ENCODE assay signal across 8 cellular contexts in the genomic region with DNA sequence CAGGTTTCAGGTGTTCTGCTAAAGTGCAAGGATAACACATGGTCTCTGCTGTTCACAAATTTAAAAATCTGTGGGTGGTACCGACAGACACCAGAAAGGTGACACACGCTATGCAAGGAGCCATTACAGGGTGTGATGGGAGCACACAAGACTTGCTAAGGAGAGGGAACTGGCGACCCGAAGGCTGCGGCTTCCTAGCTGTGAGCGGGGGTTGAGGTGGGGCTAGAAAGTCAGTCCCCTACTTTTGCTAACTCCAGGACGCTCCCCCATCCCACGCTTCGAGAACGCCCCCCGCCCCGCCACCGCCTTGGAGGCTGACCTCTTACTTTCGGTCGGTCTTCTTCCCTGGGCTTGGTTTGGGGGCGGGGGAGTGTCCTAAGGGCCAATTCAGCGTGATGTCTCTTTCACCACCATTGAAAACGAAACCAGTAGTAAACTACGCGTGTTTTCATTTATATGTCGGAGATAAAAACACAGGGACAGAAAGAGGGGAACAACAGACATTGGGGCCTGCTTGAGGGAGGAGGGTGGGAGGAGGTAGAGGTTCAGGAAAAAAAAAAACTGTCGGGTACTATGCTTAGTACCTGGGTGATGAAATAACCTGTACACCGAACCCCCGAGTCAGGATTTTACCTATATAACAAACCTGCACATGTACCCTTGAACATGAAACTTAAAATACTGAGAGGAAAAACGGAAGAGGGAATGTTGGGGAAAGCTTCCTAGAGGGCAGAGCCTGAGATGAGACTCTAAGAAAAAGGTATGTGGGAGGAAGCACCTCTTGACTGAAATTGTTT. TPM values are rescaled to one million over a fixed set of nuclear protein-coding genes. Genes with fewer than 3 reads are reported as not detected.
DNase-seq lines count a peak whose midpoint lies in the region; ATAC-seq and TF ChIP-seq lines count a peak whose summit lies in the region.
"Had no signal": no experiment of that assay in that cellular context is flagged by ENCODE, and none has a peak within 500 bp of the region (broad histone marks: within the 10 kb centered on the region; RNA-seq: fewer than 3 reads in every experiment).

No MANE protein-coding gene starts in this region.

- TF ChIP-seq POLR2A in GM18951 (IDR thresholded peaks at IDR 0.05; ENCODE audit: extremely low read depth, insufficient read depth, insufficient read length), result peak; percentile 50

- H3K36me3 ChIP-seq in skeletal muscle tissue (ENCODE audit: control insufficient read depth in 3 of 3, insufficient read depth in 3 of 3, low read length in 3 of 3), result peaks cover 0 to 11% (median 2%) of the 10 kb centered on the region in 3 donors

- peaks cover 9% of the 10 kb centered on the region for H3K4me1 ChIP-seq in right cardiac atrium (ENCODE audit: control insufficient read depth, insufficient read depth, low read length)
- H3K4me1 ChIP-seq in skeletal muscle tissue (ENCODE audit: control insufficient read depth in 3 of 3, insufficient read depth in 3 of 3, low read length in 3 of 3), result peaks cover 36 to 45% (median 38%) of the 10 kb centered on the region in 3 donors

- H3K9ac ChIP-seq in skeletal muscle tissue (ENCODE audit: low read depth in 1 of 3, low read length in 3 of 3), result peak overlapping the region; percentile 66 to 89 (median 88)

- ATAC-seq in right cardiac atrium (no peak), HG02642 (IDR thresholded peaks at IDR 0.05; ENCODE audit: poor library complexity, unreplicated experiment) (no peak)

- under 1% methylated on average over 25 of the region's 25 CpGs for WGBS in right cardiac atrium

- H3K4me3 ChIP-seq in right cardiac atrium (ENCODE audit: low read length), result peak overlapping the region; percentile 67
- H3K4me3 ChIP-seq in skeletal muscle tissue (ENCODE audit: low read length in 3 of 3), result peak overlapping the region; percentile 85 to 94 (median 87)

- H3K27me3 ChIP-seq in right cardiac atrium (ENCODE audit: control insufficient read depth, insufficient read depth) (no peaks in the 10 kb centered on the region), skeletal muscle tissue (ENCODE audit: control insufficient read depth in 3 of 3, insufficient read depth in 3 of 3, low read length in 3 of 3) (no peaks in the 10 kb centered on the region)

- DNase-seq in NOMO-1 treated with DMSO at 0.1 percent for 48 hours (lab: John Stamatoyannopoulos, UW; ENCODE audit: unreplicated experiment) (peak; percentile 41), right cardiac atrium (peak; percentile 68 to 81 (median 78)), NCI-H1048 (lab: John Stamatoyannopoulos, UW) (no peak)
- DNase-seq in activated naive CD4-positive, alpha-beta T cell (lab: John Stamatoyannopoulos, UW), result peak in 3 of 4 experiments; percentile 24 to 27 (median 27)

- in situ Hi-C loops in GM18951 (cut with MboI; ENCODE audit: low sequenced_read_pairs, unreplicated experiment), result no loop called here

- H3K9me3 ChIP-seq in right cardiac atrium (ENCODE audit: control insufficient read depth, low read length), result no peaks in the 10 kb centered on the region
- H3K9me3 ChIP-seq in skeletal muscle tissue (ENCODE audit: control insufficient read depth in 3 of 3, low read length in 3 of 3), result no peaks in the 10 kb centered on the region

- peak overlapping the region; percentile 91 for H3K27ac ChIP-seq in right cardiac atrium (ENCODE audit: low read length)
- H3K27ac ChIP-seq in skeletal muscle tissue (ENCODE audit: low read depth, low read length), result peak overlapping the region; percentile 99

- intact Hi-C loops in right cardiac atrium (cut with DNase I), result loop anchor here in 1 of 4 donors (10.0 kb wide), 1 partner anchor 89 kb away; the partner anchor contains the start of gene EFNA4

RNA-seq across cellular contexts. Expression of gene CKS1B, which starts 1.1 kb away (rescaled TPM):
- total RNA-seq in right cardiac atrium (10 to 100 TPM; 19.9 to 28.1 (median 23.4) TPM), skeletal muscle tissue (31.8 TPM)
- 28.9 TPM for polyA plus RNA-seq in right cardiac atrium

RNA-seq across cellular contexts. Expression of gene SHC1, which starts 5.1 kb away (rescaled TPM):
- total RNA-seq in right cardiac atrium (10 to 100 TPM; 63.2 to 81.7 (median 71.4) TPM), skeletal muscle tissue (36.0 TPM)
- 37.9 TPM for polyA plus RNA-seq in right cardiac atrium

RNA-seq across cellular contexts. Expression of gene FLAD1, which starts 7.5 kb away (rescaled TPM):
- total RNA-seq in right cardiac atrium, result 10 to 100 TPM; 22.8 to 32.7 (median 25.2) TPM
- polyA plus RNA-seq in right cardiac atrium, result 25.3 TPM
- total RNA-seq in skeletal muscle tissue, result 16.2 TPM

RNA-seq across cellular contexts. Expression of gene PYGO2, which starts 14.0 kb away (rescaled TPM):
- total RNA-seq in right cardiac atrium, result 10 to 100 TPM; 14.6 to 22.0 (median 18.6) TPM
- 14.3 TPM for polyA plus RNA-seq in right cardiac atrium
- total RNA-seq in skeletal muscle tissue, result 16.2 TPM

RNA-seq across cellular contexts. Expression of gene LENEP, which starts 17.8 kb away (rescaled TPM):
- not detected for total RNA-seq in right cardiac atrium
- polyA plus RNA-seq in right cardiac atrium, result not detected
- not detected for total RNA-seq in skeletal muscle tissue
- total RNA-seq: glomerular endothelial cell had no signal
